8 cellular contexts compared by ENCODE assay signal in genomic region chr21:39183272-39184049, GRCh38. TPM values are rescaled to one million over a fixed set of nuclear protein-coding genes. Genes with fewer than 3 reads are reported as not detected.
DNase-seq lines count a peak whose midpoint lies in the region; ATAC-seq, FAIRE-seq and TF ChIP-seq lines count a peak whose summit lies in the region.

Gene PSMG1, minus strand, starts transcription at chr21:39183451. Its CDS starts 66 bp downstream, at chr21:39183385.

- H3K27me3 ChIP-seq in BE2C = no peaks in the 10 kb centered on the region

- CTCF ChIA-PET in activated CD4-positive, alpha-beta T cell treated with anti-CD3 and anti-CD28 coated beads for 36 hours (lab: Charles Lee) = interaction anchor here (0.5 to 1.2 kb wide), 6 partner anchors 9 to 256 kb away, joined by 3 to 6 read pairs (median 4); no protein-coding TSS in a partner anchor

- H3K4me1 Mint-ChIP-seq in activated CD4-positive, alpha-beta T cell treated with anti-CD3 and anti-CD28 coated beads for 36 hours = peaks cover 63% of the 10 kb centered on the region
- H3K4me1 Mint-ChIP-seq in chondrocyte (ENCODE audit: low read depth) = peaks cover 46% of the 10 kb centered on the region

- H3K36me3 ChIP-seq in BE2C (peaks cover 16% of the 10 kb centered on the region), kidney (ENCODE audit: control insufficient read depth in 1 of 2, insufficient read depth in 2 of 2, low read length in 2 of 2) (peaks cover 0 to 7% of the 10 kb centered on the region in 2 donors)

- DNase-seq in BE2C = peak; percentile 97
- peak; percentile 33 for DNase-seq in GM19240 (ENCODE audit: insufficient read length, low spot score)
- DNase-seq in NCI-H524 (lab: John Stamatoyannopoulos, UW) = peak; percentile 95 to 96
- peak; percentile 97 for DNase-seq in activated CD4-positive, alpha-beta T cell treated with anti-CD3 and anti-CD28 coated beads for 36 hours
- peak; percentile 98 for DNase-seq in chondrocyte (ENCODE audit: low spot score)
- peak; percentile 98 for DNase-seq in kidney
- peak; percentile 88 to 93 for DNase-seq in stimulated activated CD4-positive, alpha-beta T cell treated with anti-CD3 and anti-CD28 coated beads, Interleukin-15, amount 100 ng/mL, for 1 hour (ENCODE audit: low read depth in 1 of 2, low spot score in 1 of 2)

- no peak for FAIRE-seq in kidney (lab: Jason Lieb, UNC)

- intact Hi-C loops in activated CD4-positive, alpha-beta T cell treated with anti-CD3 and anti-CD28 coated beads for 36 hours (cut with DNase I, micrococcal nuclease) = loop anchor here (1.0 to 5.0 kb wide), 12 partner anchors 129 to 1916 kb away; partner anchors contain the start of genes HMGN1 (in 2 of the 2), LCA5L (in 2 of the 2), BRWD1 (in 1 of the 2) and DYRK1A (in 1 of the 2)
- intact Hi-C loops in kidney (cut with DNase I) = no loop called here

- H3K27me3 Mint-ChIP-seq in activated CD4-positive, alpha-beta T cell treated with anti-CD3 and anti-CD28 coated beads for 36 hours = no peaks in the 10 kb centered on the region
- H3K27me3 Mint-ChIP-seq in chondrocyte (ENCODE audit: low read depth) = no peaks in the 10 kb centered on the region

- H3K4me1 ChIP-seq in BE2C (no peaks in the 10 kb centered on the region), kidney (ENCODE audit: control insufficient read depth in 1 of 2, insufficient read depth in 1 of 2, low read depth in 1 of 2, low read length in 2 of 2) (peaks cover 6 to 8% of the 10 kb centered on the region in 2 donors)

- H3K4me3 Mint-ChIP-seq in activated CD4-positive, alpha-beta T cell treated with anti-CD3 and anti-CD28 coated beads for 36 hours = peak within 1 kb of the TSS; percentile 95
- peak within 1 kb of the TSS; percentile 96 for H3K4me3 Mint-ChIP-seq in chondrocyte (ENCODE audit: unreplicated experiment)

- peak within 1 kb of the TSS; percentile 83 to 86 for H3K9ac ChIP-seq in kidney (ENCODE audit: low read length in 2 of 2)

- TF ChIP-seq CTCF in BE2C (IDR thresholded peaks at IDR 0.05; ENCODE audit: low read depth, low read length) (no peak), chondrocyte (IDR thresholded peaks at IDR 0.05) (no peak), kidney (IDR thresholded peaks at IDR 0.05; ENCODE audit: borderline replicate concordance, extremely low read depth, insufficient read depth) (no peak)

- POLR2A ChIA-PET in activated CD4-positive, alpha-beta T cell treated with anti-CD3 and anti-CD28 coated beads for 36 hours (lab: Charles Lee) = interaction anchor here (0.6 to 1.6 kb wide), 9 partner anchors 16 to 414 kb away, joined by 3 to 7 read pairs (median 3); partner anchors contain the start of gene HMGN1

- peak within 1 kb of the TSS; percentile 92 for H3K4me3 ChIP-seq in BE2C (ENCODE audit: low read depth, low read length)
- H3K4me3 ChIP-seq in kidney (ENCODE audit: low read length in 2 of 2) = peak within 1 kb of the TSS; percentile 85 to 90

- peak within 1 kb of the TSS; percentile 90 to 93 for H3K27ac ChIP-seq in kidney (ENCODE audit: low read depth in 2 of 2, low read length in 2 of 2)

- H3K36me3 Mint-ChIP-seq in activated CD4-positive, alpha-beta T cell treated with anti-CD3 and anti-CD28 coated beads for 36 hours (ENCODE audit: low read depth) = peaks cover 36% of the 10 kb centered on the region
- H3K36me3 Mint-ChIP-seq in chondrocyte (ENCODE audit: low read depth) = peaks cover 8% of the 10 kb centered on the region

- peak within 1 kb of the TSS; percentile 97 for H3K27ac Mint-ChIP-seq in activated CD4-positive, alpha-beta T cell treated with anti-CD3 and anti-CD28 coated beads for 36 hours
- H3K27ac Mint-ChIP-seq in chondrocyte (ENCODE audit: unreplicated experiment) = peak within 1 kb of the TSS; percentile 99

- no peaks in the 10 kb centered on the region for H3K9me3 Mint-ChIP-seq in activated CD4-positive, alpha-beta T cell treated with anti-CD3 and anti-CD28 coated beads for 36 hours (ENCODE audit: low read depth)
- H3K9me3 Mint-ChIP-seq in chondrocyte (ENCODE audit: low read depth) = no peaks in the 10 kb centered on the region

- H3K9me3 ChIP-seq in BE2C (no peaks in the 10 kb centered on the region), kidney (ENCODE audit: control insufficient read depth in 1 of 2, low read length in 2 of 2) (no peaks in the 10 kb centered on the region)

- peak; percentile 81 for ATAC-seq in HG03457 (IDR thresholded peaks at IDR 0.05; ENCODE audit: unreplicated experiment)
- peak; percentile 92 for ATAC-seq in activated CD4-positive, alpha-beta T cell treated with anti-CD3 and anti-CD28 coated beads for 36 hours

RNA-seq across cellular contexts. Expression of gene PSMG1, which starts in this region (rescaled TPM):
- polyA plus RNA-seq in BE2C (2012; ENCODE audit: insufficient read depth, insufficient read length, low read depth) = 49.4 TPM
- 100 to 1,000 TPM; 109 to 123 TPM for total RNA-seq in activated CD4-positive, alpha-beta T cell treated with anti-CD3 and anti-CD28 coated beads for 36 hours
- total RNA-seq in chondrocyte (56.7 to 72.5 TPM (median 66.4 TPM) in 3 replicates), kidney (25.9 TPM)
- polyA plus RNA-seq in kidney (ENCODE audit: insufficient read depth, low read depth, low replicate concordance) = 50.8 TPM

Comparison
In these comparisons a context has a peak if more than half of its experiments do, and no peak if none do; other contexts are left out.
1. Peak in every context shown above with its lines: DNase-seq, ATAC-seq, H3K4me3 ChIP-seq and H3K27ac ChIP-seq.
2. DNase-seq: peak in every context shown above with its lines; median percentile 98 in chondrocyte; 98 in kidney; 97 in BE2C; 97 in activated CD4-positive, alpha-beta T cell treated with anti-CD3 and anti-CD28 coated beads for 36 hours; 96 in NCI-H524; 90 in stimulated activated CD4-positive, alpha-beta T cell treated with anti-CD3 and anti-CD28 coated beads, Interleukin-15, amount 100 ng/mL, for 1 hour; 33 in GM19240.